In genomic region chr16:85173077-85173980, GRCh38 we compare ENCODE assay signal across 9 cellular contexts.
DNase-seq lines count a peak whose midpoint lies in the region; ATAC-seq and TF ChIP-seq lines count a peak whose summit lies in the region.
"Had no signal": no experiment of that assay in that cellular context is flagged by ENCODE, and none has a peak within 500 bp of the region (broad histone marks: within the 10 kb centered on the region; RNA-seq: fewer than 3 reads in every experiment).

No MANE protein-coding gene starts in this region.

- 62 to 82% methylated on average over 13 to 15 of the region's 15 CpGs for WGBS in esophagus squamous epithelium, 2 donors

- intact Hi-C loops in esophagus squamous epithelium (cut with DNase I), result no loop called here

- H3K27ac ChIP-seq in coronary artery, result no peak overlapping the region
- H3K27ac ChIP-seq in esophagus squamous epithelium, result no peak overlapping the region

- no peak for TF ChIP-seq POLR2A in esophagus squamous epithelium (IDR thresholded peaks at IDR 0.05)

- TF ChIP-seq CTCF in coronary artery (IDR thresholded peaks at IDR 0.05), result no peak
- no peak for TF ChIP-seq CTCF in esophagus squamous epithelium (IDR thresholded peaks at IDR 0.05)

- no peaks in the 10 kb centered on the region for H3K9me3 ChIP-seq in MG63
- H3K9me3 ChIP-seq in esophagus squamous epithelium, result no peaks in the 10 kb centered on the region

- peak overlapping the region; percentile 58 for H3K4me3 ChIP-seq in MG63
- peak overlapping the region; percentile 84 for H3K4me3 ChIP-seq in coronary artery
- H3K4me3 ChIP-seq in esophagus squamous epithelium, result peak overlapping the region in 2 of 4 donors; percentile 18 to 40

- no peak for ATAC-seq in GM21529 (IDR thresholded peaks at IDR 0.05; ENCODE audit: unreplicated experiment)
- ATAC-seq in stimulated activated naive CD8-positive, alpha-beta T cell treated with anti-CD3 and anti-CD28 coated beads, Interleukin-15, Interleukin-2, amounts not matched to agents 100 U/mL and 50 U/mL, for 24 hours, result no peak

- peaks cover 18 to 85% (median 20%) of the 10 kb centered on the region in 3 donors for H3K4me1 ChIP-seq in esophagus squamous epithelium

- peak; percentile 82 for DNase-seq in AG08396 (ENCODE audit: low spot score)
- DNase-seq in MG63, result peak; percentile 49
- no peak for DNase-seq in coronary artery (ENCODE audit: low spot score)
- DNase-seq in myocyte (ENCODE audit: low read depth), result peak; percentile 31
- no peak for DNase-seq in stimulated activated naive CD4-positive, alpha-beta T cell treated with Interleukin-2 at 50 U/mL for 16 hours (lab: John Stamatoyannopoulos, UW)
- no peak for DNase-seq in esophagus squamous epithelium (lab: John Stamatoyannopoulos, UW)
- no peak for DNase-seq in stimulated activated naive CD8-positive, alpha-beta T cell treated with anti-CD3 and anti-CD28 coated beads, Interleukin-15, Interleukin-2, amounts not matched to agents 100 U/mL and 50 U/mL, for 24 hours
- DNase-seq: stimulated activated CD4-positive, alpha-beta T cell treated with anti-CD3 and anti-CD28 coated beads, Interleukin-2, amount 100 ng/mL, for 48 hours had no signal

- no peaks in the 10 kb centered on the region for H3K27me3 ChIP-seq in MG63
- peaks cover 0 to 84% (median 5%) of the 10 kb centered on the region in 4 donors for H3K27me3 ChIP-seq in esophagus squamous epithelium

- H3K36me3 ChIP-seq in MG63 (peaks cover 9% of the 10 kb centered on the region), esophagus squamous epithelium (no peaks in the 10 kb centered on the region)

Comparison
In these comparisons a context has a peak if more than half of its experiments do, and no peak if none do; other contexts are left out.
1. DNase-seq: peak in AG08396 (single experiment), MG63 (single experiment) and myocyte (single experiment); none in coronary artery (single experiment), stimulated activated naive CD4-positive, alpha-beta T cell treated with Interleukin-2 at 50 U/mL for 16 hours (single experiment), esophagus squamous epithelium (single experiment) and stimulated activated naive CD8-positive, alpha-beta T cell treated with anti-CD3 and anti-CD28 coated beads, Interleukin-15, Interleukin-2, amounts not matched to agents 100 U/mL and 50 U/mL, for 24 hours (single experiment).